1 cellular context compared by ENCODE assay signal in genomic region chr1:202005958-202006357, GRCh38.
TF ChIP-seq lines count a peak whose summit lies in the region.

No MANE protein-coding gene starts in this region.

TF ChIP-seq in HepG2, 621 proteins besides CTCF, POLR2A, EP300 and RAD21 (continued from another document):
- TF ChIP-seq AFF4 (CRISPR knock-in tag; IDR thresholded peaks at IDR 0.05) (no peak), NFYB (CRISPR knock-in tag; IDR thresholded peaks at IDR 0.05) (no peak), ZFP90 (CRISPR knock-in tag; IDR thresholded peaks at IDR 0.05; ENCODE audit: borderline replicate concordance) (no peak), NR2F6 (IDR thresholded peaks at IDR 0.05) (peak; percentile 78), NR2F6 (CRISPR knock-in tag; IDR thresholded peaks at IDR 0.05) (peak; percentile 75)
